In the genomic region with DNA sequence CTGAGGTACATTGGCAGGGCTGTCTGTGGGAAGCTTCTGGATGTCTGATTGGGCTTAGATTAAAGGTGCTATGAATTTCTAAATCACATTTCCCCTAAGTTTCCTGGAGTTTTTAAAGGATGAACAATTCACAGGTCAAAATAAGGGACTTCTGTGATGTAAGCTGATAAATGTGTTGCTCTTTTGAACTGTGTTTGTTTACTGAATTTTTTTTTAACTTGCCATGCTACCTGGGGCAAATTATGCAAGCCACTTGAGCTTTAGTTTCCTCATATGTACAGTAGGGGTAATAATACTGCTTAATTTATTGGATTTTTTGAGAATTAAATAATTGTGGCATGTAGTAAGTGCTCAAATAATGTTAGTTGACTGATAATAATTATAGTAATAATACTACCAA, we compare ENCODE assay signal across 1 cellular context.
A peak's percentile ranks its signal among the peaks of the same experiment; 100 is the strongest.
TF ChIP-seq lines count a peak whose summit lies in the region.

No MANE protein-coding gene starts in this region.

TF ChIP-seq in HepG2, 621 proteins besides CTCF, POLR2A, EP300 and RAD21:
- TF ChIP-seq RARA (CRISPR knock-in tag; IDR thresholded peaks at IDR 0.05) (peak; percentile 40; the same call in 1 of the 2 replicates), JUNB (CRISPR knock-in tag; IDR thresholded peaks at IDR 0.05; ENCODE audit: borderline replicate concordance) (no peak), FOXP1 (IDR thresholded peaks at IDR 0.05) (no peak), FOXP1 (CRISPR knock-in tag; IDR thresholded peaks at IDR 0.05) (peak; percentile 24; the same call in 1 of the 2 replicates), TFDP1 (CRISPR knock-in tag; IDR thresholded peaks at IDR 0.05; ENCODE audit: borderline replicate concordance) (no peak)
